Comparison of ENCODE assay signal across 1 cellular context in the genomic region with DNA sequence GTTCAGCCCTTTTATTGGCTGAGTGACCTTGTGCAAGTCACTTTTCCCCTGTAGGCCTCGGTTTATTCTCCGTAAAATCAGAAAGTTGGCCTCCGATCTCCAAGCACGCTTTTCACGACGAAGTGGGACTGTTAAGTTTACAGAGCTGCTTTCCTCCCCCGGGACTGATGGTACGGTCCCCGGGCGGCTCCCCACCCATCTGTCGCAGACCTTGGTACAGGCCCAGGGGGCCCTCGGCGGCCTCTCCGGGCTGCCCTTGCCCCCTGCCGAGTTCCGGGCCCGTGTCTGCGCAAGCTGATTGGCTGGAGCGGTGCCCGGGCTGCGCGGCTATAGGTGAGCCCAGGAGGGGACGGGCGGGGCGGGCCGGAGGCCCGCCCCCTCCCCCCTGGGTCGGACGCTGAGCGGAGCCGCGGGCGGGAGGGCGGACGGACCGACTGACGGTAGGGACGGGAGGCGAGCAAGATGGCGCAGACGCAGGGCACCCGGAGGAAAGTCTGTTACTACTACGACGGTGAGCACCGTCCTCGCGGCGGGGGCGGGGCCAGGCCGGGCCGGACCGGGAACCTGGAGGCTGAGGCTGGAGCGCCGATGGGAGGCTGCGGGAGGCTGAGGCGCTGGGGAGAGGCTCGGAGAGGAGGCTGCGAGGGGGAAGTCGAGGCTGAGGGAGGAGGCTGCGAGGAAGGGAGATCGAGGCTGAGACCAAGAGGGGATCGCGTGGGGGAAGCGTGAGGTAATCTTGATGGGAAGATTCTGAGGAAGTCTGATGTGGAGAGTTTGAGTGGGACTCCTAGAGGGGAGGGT.
TF ChIP-seq lines count a peak whose summit lies in the region.

A gene (plus strand): TSS at position 376 of the 801 bp plus-strand sequence. CDS start 87 bp downstream, at position 463.

TF ChIP-seq in K562, 482 proteins besides CTCF, POLR2A, EP300 and RAD21 (continued from another document and continues in another):
- TF ChIP-seq, protein P1, sequence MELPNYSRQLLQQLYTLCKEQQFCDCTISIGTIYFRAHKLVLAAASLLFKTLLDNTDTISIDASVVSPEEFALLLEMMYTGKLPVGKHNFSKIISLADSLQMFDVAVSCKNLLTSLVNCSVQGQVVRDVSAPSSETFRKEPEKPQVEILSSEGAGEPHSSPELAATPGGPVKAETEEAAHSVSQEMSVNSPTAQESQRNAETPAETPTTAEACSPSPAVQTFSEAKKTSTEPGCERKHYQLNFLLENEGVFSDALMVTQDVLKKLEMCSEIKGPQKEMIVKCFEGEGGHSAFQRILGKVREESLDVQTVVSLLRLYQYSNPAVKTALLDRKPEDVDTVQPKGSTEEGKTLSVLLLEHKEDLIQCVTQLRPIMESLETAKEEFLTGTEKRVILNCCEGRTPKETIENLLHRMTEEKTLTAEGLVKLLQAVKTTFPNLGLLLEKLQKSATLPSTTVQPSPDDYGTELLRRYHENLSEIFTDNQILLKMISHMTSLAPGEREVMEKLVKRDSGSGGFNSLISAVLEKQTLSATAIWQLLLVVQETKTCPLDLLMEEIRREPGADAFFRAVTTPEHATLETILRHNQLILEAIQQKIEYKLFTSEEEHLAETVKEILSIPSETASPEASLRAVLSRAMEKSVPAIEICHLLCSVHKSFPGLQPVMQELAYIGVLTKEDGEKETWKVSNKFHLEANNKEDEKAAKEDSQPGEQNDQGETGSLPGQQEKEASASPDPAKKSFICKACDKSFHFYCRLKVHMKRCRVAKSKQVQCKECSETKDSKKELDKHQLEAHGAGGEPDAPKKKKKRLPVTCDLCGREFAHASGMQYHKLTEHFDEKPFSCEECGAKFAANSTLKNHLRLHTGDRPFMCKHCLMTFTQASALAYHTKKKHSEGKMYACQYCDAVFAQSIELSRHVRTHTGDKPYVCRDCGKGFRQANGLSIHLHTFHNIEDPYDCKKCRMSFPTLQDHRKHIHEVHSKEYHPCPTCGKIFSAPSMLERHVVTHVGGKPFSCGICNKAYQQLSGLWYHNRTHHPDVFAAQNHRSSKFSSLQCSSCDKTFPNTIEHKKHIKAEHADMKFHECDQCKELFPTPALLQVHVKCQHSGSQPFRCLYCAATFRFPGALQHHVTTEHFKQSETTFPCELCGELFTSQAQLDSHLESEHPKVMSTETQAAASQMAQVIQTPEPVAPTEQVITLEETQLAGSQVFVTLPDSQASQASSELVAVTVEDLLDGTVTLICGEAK (IDR thresholded peaks at IDR 0.05): 0 out of 2 replicates have a peak, but pooled peaks have one; percentile 41
- TF ChIP-seq, protein P1 (CRISPR knock-in tag; IDR thresholded peaks at IDR 0.05): no peak
- TF ChIP-seq, protein P2, sequence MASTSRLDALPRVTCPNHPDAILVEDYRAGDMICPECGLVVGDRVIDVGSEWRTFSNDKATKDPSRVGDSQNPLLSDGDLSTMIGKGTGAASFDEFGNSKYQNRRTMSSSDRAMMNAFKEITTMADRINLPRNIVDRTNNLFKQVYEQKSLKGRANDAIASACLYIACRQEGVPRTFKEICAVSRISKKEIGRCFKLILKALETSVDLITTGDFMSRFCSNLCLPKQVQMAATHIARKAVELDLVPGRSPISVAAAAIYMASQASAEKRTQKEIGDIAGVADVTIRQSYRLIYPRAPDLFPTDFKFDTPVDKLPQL (IDR thresholded peaks at IDR 0.05; ENCODE audit: extremely low read depth, insufficient read length): no peak
- no peak for TF ChIP-seq ZNF696 (CRISPR knock-in tag; conservative IDR thresholded peaks at IDR 0.05)
- no peak for TF ChIP-seq POLR3G (IDR thresholded peaks at IDR 0.05; ENCODE audit: extremely low read depth, insufficient read length, insufficient replicate concordance)
- TF ChIP-seq, protein P3, sequence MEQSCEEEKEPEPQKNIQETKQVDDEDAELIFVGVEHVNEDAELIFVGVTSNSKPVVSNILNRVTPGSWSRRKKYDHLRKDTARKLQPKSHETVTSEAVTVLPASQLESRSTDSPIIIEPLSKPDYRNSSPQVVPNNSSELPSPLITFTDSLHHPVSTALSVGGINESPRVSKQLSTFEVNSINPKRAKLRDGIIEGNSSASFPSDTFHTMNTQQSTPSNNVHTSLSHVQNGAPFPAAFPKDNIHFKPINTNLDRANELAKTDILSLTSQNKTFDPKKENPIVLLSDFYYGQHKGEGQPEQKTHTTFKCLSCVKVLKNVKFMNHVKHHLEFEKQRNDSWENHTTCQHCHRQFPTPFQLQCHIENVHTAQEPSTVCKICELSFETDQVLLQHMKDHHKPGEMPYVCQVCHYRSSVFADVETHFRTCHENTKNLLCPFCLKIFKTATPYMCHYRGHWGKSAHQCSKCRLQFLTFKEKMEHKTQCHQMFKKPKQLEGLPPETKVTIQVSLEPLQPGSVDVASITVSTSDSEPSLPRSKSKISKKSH (CRISPR knock-in tag; IDR thresholded peaks at IDR 0.05): no peak
- TF ChIP-seq FOXA1 (IDR thresholded peaks at IDR 0.05; ENCODE audit: borderline replicate concordance): no peak
- TF ChIP-seq ZC3H11A (IDR thresholded peaks at IDR 0.05; ENCODE audit: low read depth, low read length): no peak
- TF ChIP-seq, protein P4, sequence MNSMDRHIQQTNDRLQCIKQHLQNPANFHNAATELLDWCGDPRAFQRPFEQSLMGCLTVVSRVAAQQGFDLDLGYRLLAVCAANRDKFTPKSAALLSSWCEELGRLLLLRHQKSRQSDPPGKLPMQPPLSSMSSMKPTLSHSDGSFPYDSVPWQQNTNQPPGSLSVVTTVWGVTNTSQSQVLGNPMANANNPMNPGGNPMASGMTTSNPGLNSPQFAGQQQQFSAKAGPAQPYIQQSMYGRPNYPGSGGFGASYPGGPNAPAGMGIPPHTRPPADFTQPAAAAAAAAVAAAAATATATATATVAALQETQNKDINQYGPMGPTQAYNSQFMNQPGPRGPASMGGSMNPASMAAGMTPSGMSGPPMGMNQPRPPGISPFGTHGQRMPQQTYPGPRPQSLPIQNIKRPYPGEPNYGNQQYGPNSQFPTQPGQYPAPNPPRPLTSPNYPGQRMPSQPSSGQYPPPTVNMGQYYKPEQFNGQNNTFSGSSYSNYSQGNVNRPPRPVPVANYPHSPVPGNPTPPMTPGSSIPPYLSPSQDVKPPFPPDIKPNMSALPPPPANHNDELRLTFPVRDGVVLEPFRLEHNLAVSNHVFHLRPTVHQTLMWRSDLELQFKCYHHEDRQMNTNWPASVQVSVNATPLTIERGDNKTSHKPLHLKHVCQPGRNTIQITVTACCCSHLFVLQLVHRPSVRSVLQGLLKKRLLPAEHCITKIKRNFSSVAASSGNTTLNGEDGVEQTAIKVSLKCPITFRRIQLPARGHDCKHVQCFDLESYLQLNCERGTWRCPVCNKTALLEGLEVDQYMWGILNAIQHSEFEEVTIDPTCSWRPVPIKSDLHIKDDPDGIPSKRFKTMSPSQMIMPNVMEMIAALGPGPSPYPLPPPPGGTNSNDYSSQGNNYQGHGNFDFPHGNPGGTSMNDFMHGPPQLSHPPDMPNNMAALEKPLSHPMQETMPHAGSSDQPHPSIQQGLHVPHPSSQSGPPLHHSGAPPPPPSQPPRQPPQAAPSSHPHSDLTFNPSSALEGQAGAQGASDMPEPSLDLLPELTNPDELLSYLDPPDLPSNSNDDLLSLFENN (IDR thresholded peaks at IDR 0.05; ENCODE audit: low read depth in 2 of 2, low read length in 2 of 2): no peak; a peak in 2 of 4 replicates
- 0 out of 2 replicates have a peak, but pooled peaks have one; percentile 17 for TF ChIP-seq DIDO1 (tag; IDR thresholded peaks at IDR 0.05; ENCODE audit: low read depth)
- TF ChIP-seq ASH1L (IDR thresholded peaks at IDR 0.05; ENCODE audit: borderline replicate concordance, low read depth, partially characterized antibody): peak; percentile 80
- TF ChIP-seq SMARCA5 (IDR thresholded peaks at IDR 0.05): peak; percentile 98
- TF ChIP-seq MED1 (CRISPR knock-in tag; IDR thresholded peaks at IDR 0.05; ENCODE audit: borderline replicate concordance): no peak
- TF ChIP-seq, protein P5, sequence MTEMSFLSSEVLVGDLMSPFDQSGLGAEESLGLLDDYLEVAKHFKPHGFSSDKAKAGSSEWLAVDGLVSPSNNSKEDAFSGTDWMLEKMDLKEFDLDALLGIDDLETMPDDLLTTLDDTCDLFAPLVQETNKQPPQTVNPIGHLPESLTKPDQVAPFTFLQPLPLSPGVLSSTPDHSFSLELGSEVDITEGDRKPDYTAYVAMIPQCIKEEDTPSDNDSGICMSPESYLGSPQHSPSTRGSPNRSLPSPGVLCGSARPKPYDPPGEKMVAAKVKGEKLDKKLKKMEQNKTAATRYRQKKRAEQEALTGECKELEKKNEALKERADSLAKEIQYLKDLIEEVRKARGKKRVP (CRISPR knock-in tag; IDR thresholded peaks at IDR 0.05): 0 out of 2 replicates have a peak, but pooled peaks have one; percentile 24
- no peak for TF ChIP-seq ZBTB1 (CRISPR knock-in tag; IDR thresholded peaks at IDR 0.05; ENCODE audit: borderline replicate concordance, low read depth)
- no peak for TF ChIP-seq ZNF282 (CRISPR knock-in tag; IDR thresholded peaks at IDR 0.05)
- TF ChIP-seq PHB2 (IDR thresholded peaks at IDR 0.05; ENCODE audit: low read depth): peak; percentile 60; the same call in 1 of the 2 replicates
- no peak for TF ChIP-seq TEAD1 (CRISPR knock-in tag; IDR thresholded peaks at IDR 0.05)
- no peak for TF ChIP-seq ZNF57 (CRISPR knock-in tag; IDR thresholded peaks at IDR 0.05)
- peak; percentile 56 for TF ChIP-seq EGR1 (conservative IDR thresholded peaks at IDR 0.05)
- TF ChIP-seq, protein P6, sequence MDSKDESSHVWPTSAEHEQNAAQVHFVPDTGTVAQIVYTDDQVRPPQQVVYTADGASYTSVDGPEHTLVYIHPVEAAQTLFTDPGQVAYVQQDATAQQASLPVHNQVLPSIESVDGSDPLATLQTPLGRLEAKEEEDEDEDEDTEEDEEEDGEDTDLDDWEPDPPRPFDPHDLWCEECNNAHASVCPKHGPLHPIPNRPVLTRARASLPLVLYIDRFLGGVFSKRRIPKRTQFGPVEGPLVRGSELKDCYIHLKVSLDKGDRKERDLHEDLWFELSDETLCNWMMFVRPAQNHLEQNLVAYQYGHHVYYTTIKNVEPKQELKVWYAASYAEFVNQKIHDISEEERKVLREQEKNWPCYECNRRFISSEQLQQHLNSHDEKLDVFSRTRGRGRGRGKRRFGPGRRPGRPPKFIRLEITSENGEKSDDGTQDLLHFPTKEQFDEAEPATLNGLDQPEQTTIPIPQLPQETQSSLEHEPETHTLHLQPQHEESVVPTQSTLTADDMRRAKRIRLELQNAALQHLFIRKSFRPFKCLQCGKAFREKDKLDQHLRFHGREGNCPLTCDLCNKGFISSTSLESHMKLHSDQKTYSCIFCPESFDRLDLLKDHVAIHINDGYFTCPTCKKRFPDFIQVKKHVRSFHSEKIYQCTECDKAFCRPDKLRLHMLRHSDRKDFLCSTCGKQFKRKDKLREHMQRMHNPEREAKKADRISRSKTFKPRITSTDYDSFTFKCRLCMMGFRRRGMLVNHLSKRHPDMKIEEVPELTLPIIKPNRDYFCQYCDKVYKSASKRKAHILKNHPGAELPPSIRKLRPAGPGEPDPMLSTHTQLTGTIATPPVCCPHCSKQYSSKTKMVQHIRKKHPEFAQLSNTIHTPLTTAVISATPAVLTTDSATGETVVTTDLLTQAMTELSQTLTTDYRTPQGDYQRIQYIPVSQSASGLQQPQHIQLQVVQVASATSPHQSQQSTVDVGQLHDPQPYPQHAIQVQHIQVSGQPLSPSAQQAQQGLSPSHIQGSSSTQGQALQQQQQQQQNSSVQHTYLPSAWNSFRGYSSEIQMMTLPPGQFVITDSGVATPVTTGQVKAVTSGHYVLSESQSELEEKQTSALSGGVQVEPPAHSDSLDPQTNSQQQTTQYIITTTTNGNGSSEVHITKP (IDR thresholded peaks at IDR 0.05; ENCODE audit: partially characterized antibody): peak; percentile 99
- TF ChIP-seq, protein P7, sequence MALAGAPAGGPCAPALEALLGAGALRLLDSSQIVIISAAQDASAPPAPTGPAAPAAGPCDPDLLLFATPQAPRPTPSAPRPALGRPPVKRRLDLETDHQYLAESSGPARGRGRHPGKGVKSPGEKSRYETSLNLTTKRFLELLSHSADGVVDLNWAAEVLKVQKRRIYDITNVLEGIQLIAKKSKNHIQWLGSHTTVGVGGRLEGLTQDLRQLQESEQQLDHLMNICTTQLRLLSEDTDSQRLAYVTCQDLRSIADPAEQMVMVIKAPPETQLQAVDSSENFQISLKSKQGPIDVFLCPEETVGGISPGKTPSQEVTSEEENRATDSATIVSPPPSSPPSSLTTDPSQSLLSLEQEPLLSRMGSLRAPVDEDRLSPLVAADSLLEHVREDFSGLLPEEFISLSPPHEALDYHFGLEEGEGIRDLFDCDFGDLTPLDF (CRISPR knock-in tag; IDR thresholded peaks at IDR 0.05): no peak
- 0 out of 2 replicates have a peak, but pooled peaks have one; percentile 63 for TF ChIP-seq TARDBP (IDR thresholded peaks at IDR 0.05)
- no peak for TF ChIP-seq EWSR1 (IDR thresholded peaks at IDR 0.05; ENCODE audit: borderline replicate concordance, low read depth, partially characterized antibody)
- no peak; the same call in 1 of the 2 replicates for TF ChIP-seq PML (IDR thresholded peaks at IDR 0.05; ENCODE audit: low read length)
- TF ChIP-seq POLR2G (IDR thresholded peaks at IDR 0.05; ENCODE audit: low read depth, low read length): peak; percentile 97
